ENCODE assay signal across 34 cellular contexts in genomic region chr2:70941701-70942100, GRCh38. TPM values are rescaled to one million over a fixed set of nuclear protein-coding genes. Genes with fewer than 3 reads are reported as not detected.
"Had no signal": no experiment of that assay in that cellular context is flagged by ENCODE, and none has a peak within 500 bp of the region (broad histone marks: within the 10 kb centered on the region; RNA-seq: fewer than 3 reads in every experiment).

No MANE protein-coding gene starts in this region.

- H2AFZ ChIP-seq: hepatocyte had no signal

- H3K4me1 ChIP-seq: right lobe of liver, vagina had no signal

- H3K4me3 Mint-ChIP-seq: activated CD4-positive, alpha-beta memory T cell treated with anti-CD3 and anti-CD28 coated beads, Interleukin-2, amount 10 ng/mL, durations not matched to agents 7 days and 5 days; activated CD4-positive, alpha-beta T cell treated with anti-CD3 and anti-CD28 coated beads, Interleukin-2, amount 10 ng/mL, durations not matched to agents 7 days and 5 days; activated naive CD8-positive, alpha-beta T cell treated with anti-CD3 and anti-CD28 coated beads, Interleukin-2, amount 10 ng/mL, durations not matched to agents 7 days and 5 days; naive thymus-derived CD8-positive, alpha-beta T cell; stimulated activated effector memory CD8-positive, alpha-beta T cell treated with anti-CD3 and anti-CD28 coated beads, Interleukin-12 subunit alpha, Interleukin-12 subunit beta, amount 100 ng/mL, for 72 hours; stimulated activated naive CD8-positive, alpha-beta T cell treated with anti-CD3 and anti-CD28 coated beads, Interleukin-15, Interleukin-2, amounts not matched to agents 100 ng/mL and 50 ng/mL, for 24 hours; T-helper 1 cell treated with Interleukin-12 subunit alpha and Interleukin-12 subunit beta and Interleukin-4 antibody, amounts not matched to agents 30 μg/mL and 1 μg/mL, for 36 hours; type B pancreatic cell; WTC11 had no signal

- H3K27me3 ChIP-seq: brain microvascular endothelial cell, vagina had no signal

- H3K9me3 Mint-ChIP-seq: activated CD4-positive, alpha-beta memory T cell treated with anti-CD3 and anti-CD28 coated beads, Interleukin-2, amount 10 ng/mL, durations not matched to agents 7 days and 5 days; activated CD4-positive, alpha-beta T cell treated with anti-CD3 and anti-CD28 coated beads, Interleukin-2, amount 10 ng/mL, durations not matched to agents 7 days and 5 days; activated naive CD8-positive, alpha-beta T cell treated with anti-CD3 and anti-CD28 coated beads, Interleukin-2, amount 10 ng/mL, durations not matched to agents 7 days and 5 days; activated T-helper 2 cell treated with anti-CD3 and anti-CD28 coated beads, Interferon-gamma antibody, Interleukin-2, Interleukin-4, amounts not matched to agents 10 μg/mL and 5 μg/mL and 100 μg/mL, durations not matched to agents 14 hours and 24 hours and 36 hours; naive thymus-derived CD8-positive, alpha-beta T cell; stimulated activated effector memory CD8-positive, alpha-beta T cell treated with anti-CD3 and anti-CD28 coated beads, Interleukin-12 subunit alpha, Interleukin-12 subunit beta, amount 100 ng/mL, for 72 hours; stimulated activated naive CD8-positive, alpha-beta T cell treated with anti-CD3 and anti-CD28 coated beads, Interleukin-15, Interleukin-2, amounts not matched to agents 100 ng/mL and 50 ng/mL, for 24 hours; T-helper 1 cell treated with Interleukin-12 subunit alpha and Interleukin-12 subunit beta and Interleukin-4 antibody, amounts not matched to agents 30 μg/mL and 1 μg/mL, for 36 hours; type B pancreatic cell; WTC11 had no signal

- H3K9me3 ChIP-seq: gastroesophageal sphincter, right lobe of liver, SK-N-SH, thoracic aorta, vagina had no signal

- ATAC-seq: gastroesophageal sphincter; naive thymus-derived CD8-positive, alpha-beta T cell; right lobe of liver; stimulated activated effector memory CD8-positive, alpha-beta T cell treated with anti-CD3 and anti-CD28 coated beads, Interleukin-12 subunit alpha, Interleukin-12 subunit beta, amount 100 ng/mL, for 72 hours; WTC11 had no signal

- H3K36me3 Mint-ChIP-seq: activated naive CD8-positive, alpha-beta T cell treated with anti-CD3 and anti-CD28 coated beads, Interleukin-2, amount 10 ng/mL, durations not matched to agents 7 days and 5 days; naive thymus-derived CD8-positive, alpha-beta T cell; stimulated activated effector memory CD8-positive, alpha-beta T cell treated with anti-CD3 and anti-CD28 coated beads, Interleukin-12 subunit alpha, Interleukin-12 subunit beta, amount 100 ng/mL, for 72 hours; type B pancreatic cell; WTC11 had no signal

- H3K4me3 ChIP-seq: gastroesophageal sphincter, hepatocyte, right lobe of liver, thoracic aorta, vagina had no signal

- H3K36me3 ChIP-seq: brain microvascular endothelial cell, gastroesophageal sphincter, right lobe of liver, thoracic aorta, vagina had no signal

- H3K79me2 ChIP-seq: hepatocyte had no signal

- DNase-seq: activated CD4-positive, alpha-beta memory T cell treated with anti-CD3 and anti-CD28 coated beads, Interleukin-2, amount 10 ng/mL, durations not matched to agents 7 days and 5 days; activated CD4-positive, alpha-beta T cell treated with anti-CD3 and anti-CD28 coated beads for 1 hour; activated CD4-positive, alpha-beta T cell treated with anti-CD3 and anti-CD28 coated beads, Interleukin-2, amount 10 ng/mL, durations not matched to agents 7 days and 5 days; activated CD8-positive, alpha-beta memory T cell treated with anti-CD3 and anti-CD28 coated beads, Interleukin-2, amount 50 U/mL, for 48 hours; activated naive CD4-positive, alpha-beta T cell treated with Interleukin-2 at 50 U/mL for 16 hours; activated T-cell treated with anti-CD3 and anti-CD28 coated beads, Interleukin-2, amount 50 U/mL, for 48 hours; amniotic stem cell; brain microvascular endothelial cell; caudate nucleus; dermis blood vessel endothelial cell; effector CD8-positive, alpha-beta T cell; kidney; midbrain; naive thymus-derived CD8-positive, alpha-beta T cell; SK-N-SH; small intestine; stimulated activated CD4-positive, alpha-beta T cell treated with anti-CD3 and anti-CD28 coated beads, Interleukin-4, amount 100 ng/mL, for 24 hours; SW 1271 had no signal

- H3K4me2 ChIP-seq: hepatocyte, SK-N-SH had no signal

- H3K4me1 Mint-ChIP-seq: activated CD4-positive, alpha-beta memory T cell treated with anti-CD3 and anti-CD28 coated beads, Interleukin-2, amount 10 ng/mL, durations not matched to agents 7 days and 5 days; activated CD4-positive, alpha-beta T cell treated with anti-CD3 and anti-CD28 coated beads, Interleukin-2, amount 10 ng/mL, durations not matched to agents 7 days and 5 days had no signal

- H3K27ac ChIP-seq: brain microvascular endothelial cell, gastroesophageal sphincter, hepatocyte, right lobe of liver, thoracic aorta, vagina had no signal

- H3K27ac Mint-ChIP-seq: activated CD4-positive, alpha-beta memory T cell treated with anti-CD3 and anti-CD28 coated beads, Interleukin-2, amount 10 ng/mL, durations not matched to agents 7 days and 5 days; activated CD4-positive, alpha-beta T cell treated with anti-CD3 and anti-CD28 coated beads, Interleukin-2, amount 10 ng/mL, durations not matched to agents 7 days and 5 days; activated naive CD8-positive, alpha-beta T cell treated with anti-CD3 and anti-CD28 coated beads, Interleukin-2, amount 10 ng/mL, durations not matched to agents 7 days and 5 days; activated T-helper 2 cell treated with anti-CD3 and anti-CD28 coated beads, Interferon-gamma antibody, Interleukin-2, Interleukin-4, amounts not matched to agents 10 μg/mL and 5 μg/mL and 100 μg/mL, durations not matched to agents 14 hours and 24 hours and 36 hours; naive thymus-derived CD8-positive, alpha-beta T cell; progenitor cell of endocrine pancreas; stimulated activated effector memory CD8-positive, alpha-beta T cell treated with anti-CD3 and anti-CD28 coated beads, Interleukin-12 subunit alpha, Interleukin-12 subunit beta, amount 100 ng/mL, for 72 hours; stimulated activated naive CD8-positive, alpha-beta T cell treated with anti-CD3 and anti-CD28 coated beads, Interleukin-15, Interleukin-2, amounts not matched to agents 100 ng/mL and 50 ng/mL, for 24 hours; T-helper 1 cell treated with Interleukin-12 subunit alpha and Interleukin-12 subunit beta and Interleukin-4 antibody, amounts not matched to agents 30 μg/mL and 1 μg/mL, for 36 hours; type B pancreatic cell; WTC11 had no signal

RNA-seq across cellular contexts. Expression of gene ATP6V1B1, which starts 6.0 kb away (rescaled TPM):
- total RNA-seq: activated CD4-positive, alpha-beta memory T cell treated with anti-CD3 and anti-CD28 coated beads, Interleukin-2, amount 10 ng/mL, durations not matched to agents 7 days and 5 days; activated CD4-positive, alpha-beta T cell treated with anti-CD3 and anti-CD28 coated beads, Interleukin-2, amount 10 ng/mL, durations not matched to agents 7 days and 5 days; activated naive CD8-positive, alpha-beta T cell treated with anti-CD3 and anti-CD28 coated beads, Interleukin-2, amount 10 ng/mL, durations not matched to agents 7 days and 5 days; activated T-helper 2 cell treated with anti-CD3 and anti-CD28 coated beads, Interferon-gamma antibody, Interleukin-2, Interleukin-4, amounts not matched to agents 10 μg/mL and 5 μg/mL and 100 μg/mL, durations not matched to agents 14 hours and 24 hours and 36 hours; astrocyte; dermis blood vessel endothelial cell; fibroblast of villous mesenchyme; naive thymus-derived CD8-positive, alpha-beta T cell; progenitor cell of endocrine pancreas; subcutaneous adipose tissue; vagina; WTC11 had no signal
- polyA plus RNA-seq: naive thymus-derived CD8-positive, alpha-beta T cell had no signal

RNA-seq across cellular contexts. Expression of gene ANKRD53, which starts 36.7 kb away (rescaled TPM):
- total RNA-seq: activated CD4-positive, alpha-beta memory T cell treated with anti-CD3 and anti-CD28 coated beads, Interleukin-2, amount 10 ng/mL, durations not matched to agents 7 days and 5 days; activated T-helper 2 cell treated with anti-CD3 and anti-CD28 coated beads, Interferon-gamma antibody, Interleukin-2, Interleukin-4, amounts not matched to agents 10 μg/mL and 5 μg/mL and 100 μg/mL, durations not matched to agents 14 hours and 24 hours and 36 hours had no signal
- polyA plus RNA-seq: naive thymus-derived CD8-positive, alpha-beta T cell had no signal

RNA-seq across cellular contexts. Expression of gene VAX2, which starts 41.3 kb away (rescaled TPM):
- total RNA-seq: activated CD4-positive, alpha-beta memory T cell treated with anti-CD3 and anti-CD28 coated beads, Interleukin-2, amount 10 ng/mL, durations not matched to agents 7 days and 5 days; activated CD4-positive, alpha-beta T cell treated with anti-CD3 and anti-CD28 coated beads, Interleukin-2, amount 10 ng/mL, durations not matched to agents 7 days and 5 days; activated naive CD8-positive, alpha-beta T cell treated with anti-CD3 and anti-CD28 coated beads, Interleukin-2, amount 10 ng/mL, durations not matched to agents 7 days and 5 days; activated T-helper 2 cell treated with anti-CD3 and anti-CD28 coated beads, Interferon-gamma antibody, Interleukin-2, Interleukin-4, amounts not matched to agents 10 μg/mL and 5 μg/mL and 100 μg/mL, durations not matched to agents 14 hours and 24 hours and 36 hours; naive thymus-derived CD8-positive, alpha-beta T cell; progenitor cell of endocrine pancreas; right lobe of liver; vagina; WTC11 had no signal
- polyA plus RNA-seq: naive thymus-derived CD8-positive, alpha-beta T cell had no signal
